ENCODE assay signal across 18 cellular contexts in the genomic region with DNA sequence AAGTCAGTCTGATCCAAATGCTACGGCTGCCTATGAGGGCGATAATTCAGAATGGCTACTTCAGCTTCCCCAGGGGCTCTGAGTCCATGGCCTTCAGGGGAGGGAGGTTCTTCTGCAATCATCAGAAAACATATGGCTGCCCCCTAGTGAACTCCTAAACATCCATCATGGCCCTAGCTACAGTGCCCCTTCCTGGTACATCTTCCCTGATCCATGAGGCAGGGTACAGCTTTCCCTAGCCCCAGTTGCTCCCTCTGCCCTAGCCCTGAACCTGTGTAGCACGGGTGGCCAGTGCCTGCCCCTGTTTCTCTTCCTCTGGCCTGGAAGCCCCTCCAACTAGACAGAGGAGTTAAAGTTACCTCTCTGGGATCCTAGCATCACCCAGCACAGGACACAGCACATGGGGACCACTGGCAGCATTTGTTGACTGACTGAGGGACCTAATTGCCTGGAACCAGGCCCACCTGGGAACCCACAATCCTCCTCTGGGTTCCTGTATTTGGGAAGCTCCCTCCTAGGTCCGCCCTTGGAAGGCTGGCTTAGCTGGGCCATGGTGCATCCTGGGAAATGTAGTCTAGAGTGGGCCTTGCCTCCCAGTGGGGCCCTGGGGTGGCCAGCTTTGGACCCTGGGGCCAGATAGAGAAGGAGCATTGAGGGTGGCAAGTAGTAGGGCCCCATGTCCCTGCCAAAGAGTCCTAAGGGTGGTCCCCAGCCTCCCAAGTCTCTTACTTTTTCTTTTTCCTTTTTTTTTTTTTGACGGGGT. TPM values are rescaled to one million over a fixed set of nuclear protein-coding genes. Genes with fewer than 3 reads are reported as not detected.
DNase-seq lines count a peak whose midpoint lies in the region; ATAC-seq and TF ChIP-seq lines count a peak whose summit lies in the region.
"Had no signal": no experiment of that assay in that cellular context is flagged by ENCODE, and none has a peak within 500 bp of the region (broad histone marks: within the 10 kb centered on the region; RNA-seq: fewer than 3 reads in every experiment).

No MANE protein-coding gene starts in this region.

- no peak for TF ChIP-seq POLR2A in thyroid gland (IDR thresholded peaks at IDR 0.05)

- TF ChIP-seq RAD21 in SK-N-SH (IDR thresholded peaks at IDR 0.05; ENCODE audit: low read length): no peak

- TF ChIP-seq CTCF in HEK293 (tag by site-specific recombination; IDR thresholded peaks at IDR 0.05): 0 out of 2 replicates have a peak, but pooled peaks have one; percentile 14
- no peak for TF ChIP-seq CTCF in SK-N-SH (IDR thresholded peaks at IDR 0.05)
- no peak for TF ChIP-seq CTCF in foreskin keratinocyte (conservative IDR thresholded peaks at IDR 0.05)
- TF ChIP-seq CTCF in thyroid gland (IDR thresholded peaks at IDR 0.05): no peak
- no peak for TF ChIP-seq CTCF in activated CD8-positive, alpha-beta T cell treated with anti-CD3 and anti-CD28 coated beads for 36 hours (IDR thresholded peaks at IDR 0.05)

- H3K9ac ChIP-seq in SK-N-SH: no peak overlapping the region
- H3K9ac ChIP-seq: BLaER1 had no signal

- no peak overlapping the region for H3K27ac Mint-ChIP-seq in activated CD8-positive, alpha-beta T cell treated with anti-CD3 and anti-CD28 coated beads for 36 hours

- H3F3A ChIP-seq in SK-N-SH (replicated peaks; ENCODE audit: insufficient read depth): peaks cover 14% of the 10 kb centered on the region

- H3K9me3 ChIP-seq in HEK293 (ENCODE audit: control insufficient read depth, insufficient read depth, low read depth, low read length) (no peaks in the 10 kb centered on the region), SK-N-SH (no peaks in the 10 kb centered on the region), thyroid gland (no peaks in the 10 kb centered on the region)
- H3K9me3 ChIP-seq: BLaER1, lower lobe of right lung, upper lobe of right lung had no signal

- H3K27me3 ChIP-seq in SK-N-SH (ENCODE audit: insufficient read depth) (peaks cover 14% of the 10 kb centered on the region; the same call in 1 of the 2 replicates), foreskin keratinocyte (peaks cover 31% of the 10 kb centered on the region), thyroid gland (peaks cover 19% of the 10 kb centered on the region)

- H3K36me3 Mint-ChIP-seq in activated CD8-positive, alpha-beta T cell treated with anti-CD3 and anti-CD28 coated beads for 36 hours (ENCODE audit: low read depth): no peaks in the 10 kb centered on the region

- no peaks in the 10 kb centered on the region for H3K9me2 ChIP-seq in SK-N-SH

- no peaks in the 10 kb centered on the region for H3K79me2 ChIP-seq in SK-N-SH (ENCODE audit: insufficient read depth)

- H3K9me3 Mint-ChIP-seq in activated CD8-positive, alpha-beta T cell treated with anti-CD3 and anti-CD28 coated beads for 36 hours: no peaks in the 10 kb centered on the region

- no peak for TF ChIP-seq EP300 in SK-N-SH (IDR thresholded peaks at IDR 0.05; ENCODE audit: borderline replicate concordance in 1 of 2, low read depth in 1 of 2, low read length in 1 of 2)

- CTCF ChIA-PET in HEK293 (lab: Yijun Ruan, JAX) (interaction anchor here (0.6 to 3.7 kb wide), 18 partner anchors 8 to 214 kb away, joined by 3 to 46 read pairs (median 6); a partner anchor contains a TSS), SK-N-SH (lab: Yijun Ruan, JAX) (interaction anchor here (0.7 to 13.0 kb wide), 21 partner anchors 8 to 103 kb away, joined by 3 to 200 read pairs (median 8); a partner anchor contains a TSS)
- CTCF ChIA-PET in activated CD8-positive, alpha-beta T cell treated with anti-CD3 and anti-CD28 coated beads for 36 hours (lab: Charles Lee): interaction anchor here (0.9 to 4.5 kb wide), 14 partner anchors 10 to 82 kb away, joined by 3 to 53 read pairs (median 7); no protein-coding TSS in a partner anchor

- no peaks in the 10 kb centered on the region for H4K20me1 ChIP-seq in SK-N-SH (ENCODE audit: insufficient read depth)

- peaks cover 13% of the 10 kb centered on the region for H3K4me1 Mint-ChIP-seq in activated CD8-positive, alpha-beta T cell treated with anti-CD3 and anti-CD28 coated beads for 36 hours (ENCODE audit: low read depth)

- H2AFZ ChIP-seq in SK-N-SH (ENCODE audit: low read depth): no peak overlapping the region; the same call in 1 of the 2 replicates

- intact Hi-C loops in thyroid gland (cut with DNase I): loop anchor here (5.0 kb wide), 1 partner anchor 60 kb away; a partner anchor contains a TSS
- intact Hi-C loops in activated CD8-positive, alpha-beta T cell treated with anti-CD3 and anti-CD28 coated beads for 36 hours (cut with micrococcal nuclease): loop anchor here (5.0 kb wide), 1 partner anchor 60 kb away; a partner anchor contains a TSS

- H3K4me3 ChIP-seq in HEK293 (ENCODE audit: low read depth, low read length): no peak overlapping the region
- H3K4me3 ChIP-seq in SK-N-SH (ENCODE audit: low read depth in 2 of 2, low read length in 1 of 2): no peak overlapping the region
- no peak overlapping the region for H3K4me3 ChIP-seq in thyroid gland (replicated peaks in 1 of 3)
- H3K4me3 ChIP-seq: BLaER1, lower lobe of right lung, upper lobe of right lung had no signal

- peak; percentile 53 for DNase-seq in Daoy (ENCODE audit: low read depth)
- peak; percentile 55 for DNase-seq in SK-N-SH
- DNase-seq in left lobe of liver (ENCODE audit: low spot score): no peak
- no peak for DNase-seq in foreskin keratinocyte
- no peak for DNase-seq in thyroid gland
- no peak for DNase-seq in activated CD8-positive, alpha-beta T cell treated with anti-CD3 and anti-CD28 coated beads for 36 hours
- no peak for DNase-seq in SIG-M5 (lab: John Stamatoyannopoulos, UW)
- DNase-seq: activated CD4-positive, CD25-positive, alpha-beta regulatory T cell; GDM1; Karpas-422; lower lobe of right lung; NCI-H1930; right cardiac atrium; stimulated activated CD4-positive, alpha-beta T cell treated with anti-CD3 and anti-CD28 coated beads, Interleukin-4, amount 100 ng/mL, for 24 hours; upper lobe of right lung had no signal

- ATAC-seq in left lobe of liver: peak; percentile 31
- ATAC-seq in foreskin keratinocyte: no peak
- no peak for ATAC-seq in activated CD8-positive, alpha-beta T cell treated with anti-CD3 and anti-CD28 coated beads for 36 hours
- ATAC-seq: lower lobe of right lung, right cardiac atrium, upper lobe of right lung had no signal

- peaks cover 4% of the 10 kb centered on the region for H3K4me1 ChIP-seq in HEK293 (ENCODE audit: control insufficient read depth, insufficient read depth, low read length)
- no peaks in the 10 kb centered on the region; a peak in 1 of 4 replicates for H3K4me1 ChIP-seq in SK-N-SH (ENCODE audit: control insufficient read depth in 1 of 2, insufficient read depth in 2 of 2, low read depth in 1 of 2, low read length in 1 of 2)
- peaks cover 10% of the 10 kb centered on the region for H3K4me1 ChIP-seq in foreskin keratinocyte
- peaks cover 0 to 8% of the 10 kb centered on the region in 2 donors for H3K4me1 ChIP-seq in thyroid gland

- peaks cover 43% of the 10 kb centered on the region for H3K27me3 Mint-ChIP-seq in activated CD8-positive, alpha-beta T cell treated with anti-CD3 and anti-CD28 coated beads for 36 hours

- H3K36me3 ChIP-seq in HEK293 (ENCODE audit: control insufficient read depth in 2 of 2, insufficient read depth in 1 of 2, low read length in 2 of 2): no peaks in the 10 kb centered on the region
- H3K36me3 ChIP-seq in SK-N-SH (replicated peaks in 1 of 2; ENCODE audit: control insufficient read depth in 1 of 2, insufficient read depth in 2 of 2, low read length in 1 of 2): no peaks in the 10 kb centered on the region
- no peaks in the 10 kb centered on the region for H3K36me3 ChIP-seq in thyroid gland
- H3K36me3 ChIP-seq: BLaER1, lower lobe of right lung, upper lobe of right lung had no signal

- POLR2A ChIA-PET in HEK293 (lab: Yijun Ruan, JAX): interaction anchor here (0.7 to 1.5 kb wide), 3 partner anchors 7 to 365 kb away, joined by 3 to 10 read pairs (median 4); no protein-coding TSS in a partner anchor
- POLR2A ChIA-PET in SK-N-SH (lab: Yijun Ruan, JAX): no interaction called here
- POLR2A ChIA-PET in activated CD8-positive, alpha-beta T cell treated with anti-CD3 and anti-CD28 coated beads for 36 hours (lab: Charles Lee): no interaction called here

- no peak overlapping the region for H3K4me3 Mint-ChIP-seq in activated CD8-positive, alpha-beta T cell treated with anti-CD3 and anti-CD28 coated beads for 36 hours

- no peak overlapping the region for H3K27ac ChIP-seq in HEK293 (ENCODE audit: extremely low read depth, low read depth, low read length)
- H3K27ac ChIP-seq in SK-N-SH (ENCODE audit: low read depth in 2 of 2, low read length in 1 of 2): no peak overlapping the region
- no peak overlapping the region for H3K27ac ChIP-seq in foreskin keratinocyte
- no peak overlapping the region for H3K27ac ChIP-seq in thyroid gland
- H3K27ac ChIP-seq: BLaER1, lower lobe of right lung, upper lobe of right lung had no signal

- no peak overlapping the region for H3K4me2 ChIP-seq in SK-N-SH
- H3K4me2 ChIP-seq: BLaER1 had no signal

- 56% methylated on average over 5 of the region's 5 CpGs for WGBS in SK-N-SH (ENCODE audit: low lambda C conversion rate)
- WGBS in thyroid gland, 2 donors: 86 to 89% methylated on average over 5 of the region's 5 CpGs

RNA-seq across cellular contexts. Expression of a gene that starts 17.7 kb away (rescaled TPM):
- 2.3 and 3.2 TPM in 2 replicates for total RNA-seq in Daoy (2014; rRNA removed; shearing (Covaris generic))
- polyA plus RNA-seq in SK-N-SH (2012; rRNA removed) (2.0 and 3.7 TPM in 2 replicates), foreskin keratinocyte (0.87 and 1.00 TPM in 2 replicates)
- 1.2 and 1.9 TPM in 2 replicates for polyA plus RNA-seq in SK-N-SH (2012; cell fraction: cytosol; rRNA removed)
- polyA plus RNA-seq in SK-N-SH (2012; cell fraction: nucleus; rRNA removed): 1.6 and 1.9 TPM in 2 replicates
- total RNA-seq in left lobe of liver (1.8 TPM), foreskin keratinocyte (1.3 and 1.7 TPM in 2 replicates), thyroid gland (1 to 10 TPM; 1.2 to 9.1 (median 4.2) TPM)
- not detected for total RNA-seq in activated CD8-positive, alpha-beta T cell treated with anti-CD3 and anti-CD28 coated beads for 36 hours

RNA-seq across cellular contexts. Expression of a gene that starts 37.4 kb away (rescaled TPM):
- total RNA-seq in Daoy (2014; rRNA removed; shearing (Covaris generic)): 0.03 and 0.69 TPM in 2 replicates
- 0.12 and 0.23 TPM in 2 replicates for polyA plus RNA-seq in SK-N-SH (2012; rRNA removed)
- 0.10 and 0.14 TPM in 2 replicates for polyA plus RNA-seq in SK-N-SH (2012; cell fraction: cytosol; rRNA removed)
- 0.02 and 0.05 TPM in 2 replicates for polyA plus RNA-seq in SK-N-SH (2012; cell fraction: nucleus; rRNA removed)
- total RNA-seq in left lobe of liver: 328 TPM
- 0.17 and 0.35 TPM in 2 replicates for total RNA-seq in foreskin keratinocyte
- polyA plus RNA-seq in foreskin keratinocyte: 0.32 and 0.50 TPM in 2 replicates
- 1 to 10 TPM in 2 of 4 donors, under 1 TPM in 1, not detected in 1; 0.56 to 2.7 (median 2.0) TPM for total RNA-seq in thyroid gland
- total RNA-seq in activated CD8-positive, alpha-beta T cell treated with anti-CD3 and anti-CD28 coated beads for 36 hours: under 1 TPM in 1 of 2 experiments, not detected in 1; 0.09 TPM
- polyA plus RNA-seq: neural cell had no signal

RNA-seq across cellular contexts. Expression of a gene that starts 42.2 kb away (rescaled TPM):
- total RNA-seq in Daoy (2014; rRNA removed; shearing (Covaris generic)): 0.15 and 1.3 TPM in 2 replicates
- polyA plus RNA-seq in SK-N-SH (2012; rRNA removed): 0.59 and 0.68 TPM in 2 replicates
- 0.19 and 0.25 TPM in 2 replicates for polyA plus RNA-seq in SK-N-SH (2012; cell fraction: cytosol; rRNA removed)
- polyA plus RNA-seq in SK-N-SH (2012; cell fraction: nucleus; rRNA removed): 3.6 and 5.9 TPM in 2 replicates
- total RNA-seq in left lobe of liver: 136 TPM
- not detected in 2 replicates for total RNA-seq in foreskin keratinocyte
- polyA plus RNA-seq in foreskin keratinocyte: not detected in 2 replicates
- 10 to 100 TPM in 1 of 4 donors, 1 to 10 TPM in 3; 4.1 to 12.1 (median 7.8) TPM for total RNA-seq in thyroid gland
- under 1 TPM in 1 of 2 experiments, not detected in 1; 0.27 TPM for total RNA-seq in activated CD8-positive, alpha-beta T cell treated with anti-CD3 and anti-CD28 coated beads for 36 hours

RNA-seq across cellular contexts. Expression of a gene that starts 58.9 kb away (rescaled TPM):
- total RNA-seq in Daoy (2014; rRNA removed; shearing (Covaris generic)): 0.57 and 0.69 TPM in 2 replicates
- 0.07 and 0.10 TPM in 2 replicates for polyA plus RNA-seq in SK-N-SH (2012; rRNA removed)
- 0.01 and 0.07 TPM in 2 replicates for polyA plus RNA-seq in SK-N-SH (2012; cell fraction: cytosol; rRNA removed)
- 0.48 and 0.53 TPM in 2 replicates for polyA plus RNA-seq in SK-N-SH (2012; cell fraction: nucleus; rRNA removed)
- total RNA-seq in left lobe of liver: 36.8 TPM
- total RNA-seq in foreskin keratinocyte: 0.65 and 0.71 TPM in 2 replicates
- 0.32 TPM in 2 replicates for polyA plus RNA-seq in foreskin keratinocyte
- 1 to 10 TPM; 1.3 to 6.6 (median 3.7) TPM for total RNA-seq in thyroid gland
- total RNA-seq in activated CD8-positive, alpha-beta T cell treated with anti-CD3 and anti-CD28 coated beads for 36 hours: under 1 TPM in 1 of 2 experiments, not detected in 1; 0.05 TPM
- polyA plus RNA-seq: neural cell had no signal

Comparison
In these comparisons a context has a peak if more than half of its experiments do, and no peak if none do; other contexts are left out.
1. DNase-seq: peak in Daoy (single experiment) and SK-N-SH (single experiment); none in left lobe of liver (single experiment), foreskin keratinocyte (0 of 2), thyroid gland (0 of 2), activated CD8-positive, alpha-beta T cell treated with anti-CD3 and anti-CD28 coated beads for 36 hours (single experiment) and SIG-M5 (single experiment).
2. RNA of a gene that starts 37.4 kb away (total RNA-seq): 328 TPM in left lobe of liver (single experiment); 0.56 to 2.7 TPM in thyroid gland, 0.03 to 0.69 TPM in Daoy, 0.17 to 0.35 TPM in foreskin keratinocyte and 0.09 TPM in activated CD8-positive, alpha-beta T cell treated with anti-CD3 and anti-CD28 coated beads for 36 hours; every median in the first group is over 10 times any median in the second.
3. RNA of a gene that starts 42.2 kb away (total RNA-seq): 136 TPM in left lobe of liver (single experiment); 4.1 to 12.1 TPM in thyroid gland, 0.15 to 1.3 TPM in Daoy, 0.27 TPM in activated CD8-positive, alpha-beta T cell treated with anti-CD3 and anti-CD28 coated beads for 36 hours and not detected in foreskin keratinocyte; every median in the first group is over 10 times any median in the second.